In genomic region chr5:178996156-178996555, GRCh38 we compare ENCODE assay signal across 19 cellular contexts. TPM values are rescaled to one million over a fixed set of nuclear protein-coding genes. Genes with fewer than 3 reads are reported as not detected.
A peak's percentile ranks its signal among the peaks of the same experiment; 100 is the strongest.
DNase-seq lines count a peak whose midpoint lies in the region; ATAC-seq and TF ChIP-seq lines count a peak whose summit lies in the region.
"Had no signal": no experiment of that assay in that cellular context is flagged by ENCODE, and none has a peak within 500 bp of the region (broad histone marks: within the 10 kb centered on the region; RNA-seq: fewer than 3 reads in every experiment).

No MANE protein-coding gene starts in this region.

- POLR2A ChIA-PET in CD8-positive, alpha-beta memory T cell (lab: Charles Lee), result no interaction called here

- CTCF ChIA-PET in CD8-positive, alpha-beta memory T cell (lab: Charles Lee), result no interaction called here

- 50 to 75% methylated on average over 3 to 4 of the region's 11 CpGs for WGBS in gastroesophageal sphincter (ENCODE audit: low coverage in 1 of 2), 2 donors

- H3K4me3 Mint-ChIP-seq in T-helper 17 cell (peak overlapping the region; percentile 45), neural progenitor cell (no peak overlapping the region)
- H3K4me3 Mint-ChIP-seq in CD8-positive, alpha-beta memory T cell, result no peak overlapping the region
- H3K4me3 Mint-ChIP-seq: CD8-positive, alpha-beta T cell had no signal

- no peak for TF ChIP-seq CTCF in neural progenitor cell (IDR thresholded peaks at IDR 0.05)
- TF ChIP-seq CTCF in gastroesophageal sphincter (IDR thresholded peaks at IDR 0.05), result no peak

- no peaks in the 10 kb centered on the region for H3K36me3 Mint-ChIP-seq in T-helper 17 cell (ENCODE audit: low read depth)
- no peaks in the 10 kb centered on the region for H3K36me3 Mint-ChIP-seq in neural progenitor cell
- peaks cover 0 to 3% (median 0%) of the 10 kb centered on the region in 3 donors for H3K36me3 Mint-ChIP-seq in CD8-positive, alpha-beta memory T cell
- H3K36me3 Mint-ChIP-seq: CD14-positive monocyte; CD8-positive, alpha-beta T cell had no signal

- H2AFZ ChIP-seq in neural progenitor cell (replicated peaks), result no peak overlapping the region

- H3K9me3 Mint-ChIP-seq in neural progenitor cell, result peaks cover 23% of the 10 kb centered on the region
- peaks cover 0 to 3% (median 2%) of the 10 kb centered on the region in 5 donors for H3K9me3 Mint-ChIP-seq in CD8-positive, alpha-beta memory T cell
- H3K9me3 Mint-ChIP-seq: CD8-positive, alpha-beta T cell had no signal

- H3K27me3 Mint-ChIP-seq in T-helper 17 cell, result peaks cover 27% of the 10 kb centered on the region
- peaks cover 35% of the 10 kb centered on the region for H3K27me3 Mint-ChIP-seq in neural progenitor cell (ENCODE audit: insufficient read depth, low read depth)
- H3K27me3 Mint-ChIP-seq in CD8-positive, alpha-beta memory T cell, result peaks cover 28 to 40% of the 10 kb centered on the region in 2 donors

- H3F3A ChIP-seq in neural progenitor cell (ENCODE audit: low read depth), result peaks cover 6% of the 10 kb centered on the region

- DNase-seq in H7 (peak; percentile 46), T-helper 17 cell (no peak), neural progenitor cell (ENCODE audit: low spot score) (peak; percentile 29), NCI-H345 (lab: John Stamatoyannopoulos, UW) (no peak)
- no peak for DNase-seq in CD8-positive, alpha-beta memory T cell
- DNase-seq: Caco-2; CD8-positive, alpha-beta T cell; DMS53; GF-D8; IMR-90 had no signal

- no peak overlapping the region for H3K4me3 ChIP-seq in H7 (ENCODE audit: insufficient read depth, low read depth, low read length)
- no peak overlapping the region for H3K4me3 ChIP-seq in neural progenitor cell
- H3K4me3 ChIP-seq in CD8-positive, alpha-beta memory T cell (ENCODE audit: low read length), result no peak overlapping the region
- no peak overlapping the region for H3K4me3 ChIP-seq in gastroesophageal sphincter
- H3K4me3 ChIP-seq: A549 had no signal

- H3K27me3 ChIP-seq in H7 (ENCODE audit: control insufficient read depth, insufficient read depth, low read length), result peaks cover 37% of the 10 kb centered on the region
- H3K27me3 ChIP-seq in neural progenitor cell, result peaks cover 60% of the 10 kb centered on the region
- no peaks in the 10 kb centered on the region for H3K27me3 ChIP-seq in CD8-positive, alpha-beta memory T cell (ENCODE audit: insufficient read depth, low read length, poor library complexity, severe bottlenecking)
- H3K27me3 ChIP-seq in gastroesophageal sphincter, result peaks cover 70% of the 10 kb centered on the region

- H4K20me1 ChIP-seq in neural progenitor cell (ENCODE audit: low read depth), result no peaks in the 10 kb centered on the region

- H3K79me2 ChIP-seq in neural progenitor cell (ENCODE audit: low read depth), result no peaks in the 10 kb centered on the region

- TF ChIP-seq POLR2A in gastroesophageal sphincter (IDR thresholded peaks at IDR 0.05), result no peak

- H3K27ac Mint-ChIP-seq in T-helper 17 cell (no peak overlapping the region), neural progenitor cell (no peak overlapping the region)
- no peak overlapping the region for H3K27ac Mint-ChIP-seq in CD8-positive, alpha-beta memory T cell
- H3K27ac Mint-ChIP-seq: CD14-positive monocyte; CD8-positive, alpha-beta T cell had no signal

- H3K4me2 ChIP-seq in neural progenitor cell, result no peak overlapping the region
- H3K4me2 ChIP-seq: A549 had no signal

- ATAC-seq in T-helper 17 cell (no peak), HG03139 (IDR thresholded peaks at IDR 0.05; ENCODE audit: unreplicated experiment) (no peak), gastroesophageal sphincter (no peak)
- ATAC-seq: A549; CD8-positive, alpha-beta T cell; HCT116 had no signal

- H3K4me1 ChIP-seq in neural progenitor cell (peaks cover 6% of the 10 kb centered on the region), gastroesophageal sphincter (peaks cover 0 to 13% (median 0%) of the 10 kb centered on the region in 3 donors)
- no peaks in the 10 kb centered on the region for H3K4me1 ChIP-seq in CD8-positive, alpha-beta memory T cell (ENCODE audit: insufficient read depth, low read length)
- H3K4me1 ChIP-seq: A549, Caco-2 had no signal

- H3K9me3 ChIP-seq in T-helper 17 cell (ENCODE audit: control insufficient read depth, low read length, poor library complexity, severe bottlenecking) (no peaks in the 10 kb centered on the region), neural progenitor cell (ENCODE audit: low read depth) (no peaks in the 10 kb centered on the region), gastroesophageal sphincter (peaks cover 0 to 10% (median 0%) of the 10 kb centered on the region in 3 donors)
- H3K9me3 ChIP-seq in CD8-positive, alpha-beta memory T cell (ENCODE audit: low read length), result no peaks in the 10 kb centered on the region
- H3K9me3 ChIP-seq: Caco-2 had no signal

- no peak overlapping the region for H3K9ac ChIP-seq in neural progenitor cell

- H3K36me3 ChIP-seq in H7 (replicated peaks; ENCODE audit: control insufficient read depth, insufficient read depth, low read length), result no peaks in the 10 kb centered on the region
- no peaks in the 10 kb centered on the region for H3K36me3 ChIP-seq in neural progenitor cell
- no peaks in the 10 kb centered on the region for H3K36me3 ChIP-seq in CD8-positive, alpha-beta memory T cell (ENCODE audit: insufficient read depth, low read length)
- no peaks in the 10 kb centered on the region for H3K36me3 ChIP-seq in gastroesophageal sphincter

- H3K4me1 Mint-ChIP-seq in T-helper 17 cell (peaks cover 2% of the 10 kb centered on the region), neural progenitor cell (peaks cover 4% of the 10 kb centered on the region)
- H3K4me1 Mint-ChIP-seq in CD8-positive, alpha-beta memory T cell, result peaks cover 4 to 7% (median 5%) of the 10 kb centered on the region in 3 donors
- H3K4me1 Mint-ChIP-seq: CD14-positive monocyte had no signal

- H3K27ac ChIP-seq in neural progenitor cell, result no peak overlapping the region
- no peak overlapping the region for H3K27ac ChIP-seq in CD8-positive, alpha-beta memory T cell (ENCODE audit: low read depth, low read length)
- no peak overlapping the region for H3K27ac ChIP-seq in gastroesophageal sphincter
- H3K27ac ChIP-seq: A549 had no signal

- TF ChIP-seq EP300 in gastroesophageal sphincter (IDR thresholded peaks at IDR 0.05), result no peak

RNA-seq across cellular contexts. Expression of gene GRM6, which starts 1.0 kb away (rescaled TPM):
- total RNA-seq in H7 (2014; rRNA removed; shearing (Covaris generic)), result not detected in 2 replicates
- total RNA-seq in T-helper 17 cell, result not detected
- not detected in 2 replicates for total RNA-seq in neural progenitor cell (ENCODE audit: low replicate concordance)
- total RNA-seq in CD8-positive, alpha-beta memory T cell, result not detected
- polyA plus RNA-seq in CD8-positive, alpha-beta memory T cell, result not detected
- total RNA-seq in gastroesophageal sphincter, result not detected
- total RNA-seq: Caco-2; CD8-positive, alpha-beta T cell; H4; HT-29; IMR-90 had no signal
- polyA plus RNA-seq: A549, AG04450, BJ, CD14-positive monocyte, IMR-90 had no signal

RNA-seq across cellular contexts. Expression of gene ZNF879, which starts 27.4 kb away (rescaled TPM):
- 2.0 and 2.5 TPM in 2 replicates for total RNA-seq in H7 (2014; rRNA removed; shearing (Covaris generic))
- 1 to 10 TPM; 4.8 to 4.9 TPM for total RNA-seq in T-helper 17 cell
- 10.4 and 10.6 TPM in 2 replicates for total RNA-seq in neural progenitor cell (ENCODE audit: low replicate concordance)
- 1 to 10 TPM; 3.6 to 3.9 TPM for total RNA-seq in CD8-positive, alpha-beta memory T cell
- 3.5 TPM for polyA plus RNA-seq in CD8-positive, alpha-beta memory T cell
- total RNA-seq in gastroesophageal sphincter, result 1 to 10 TPM; 3.9 to 8.6 (median 5.8) TPM
- total RNA-seq: HT-29 had no signal

RNA-seq across cellular contexts. Expression of gene ZNF454, which starts 55.2 kb away (rescaled TPM):
- total RNA-seq in H7 (2014; rRNA removed; shearing (Covaris generic)), result 0.14 and 1.3 TPM in 2 replicates
- not detected for total RNA-seq in T-helper 17 cell
- 0.22 TPM in 1 of 2 replicates, not detected in the other for total RNA-seq in neural progenitor cell (ENCODE audit: low replicate concordance)
- total RNA-seq in CD8-positive, alpha-beta memory T cell, result not detected
- polyA plus RNA-seq in CD8-positive, alpha-beta memory T cell, result not detected
- total RNA-seq in gastroesophageal sphincter, result 1 to 10 TPM; 1.3 to 5.1 (median 3.1) TPM
- total RNA-seq: Caco-2; CD8-positive, alpha-beta T cell; HT-29 had no signal
- polyA plus RNA-seq: A549, CD14-positive monocyte had no signal

Comparison
In these comparisons a context has a peak if more than half of its experiments do, and no peak if none do; other contexts are left out.
1. DNase-seq: peak in H7 (single experiment) and neural progenitor cell (single experiment); none in T-helper 17 cell (0 of 3), CD8-positive, alpha-beta memory T cell (0 of 5) and NCI-H345 (single experiment).